10 cellular contexts compared by ENCODE assay signal in genomic region chr10:126972622-126973414, GRCh38.
DNase-seq lines count a peak whose midpoint lies in the region; ATAC-seq, FAIRE-seq and TF ChIP-seq lines count a peak whose summit lies in the region.
"Had no signal": no experiment of that assay in that cellular context is flagged by ENCODE, and none has a peak within 500 bp of the region (broad histone marks: within the 10 kb centered on the region; RNA-seq: fewer than 3 reads in every experiment).

No MANE protein-coding gene starts in this region.

- no peak for TF ChIP-seq POLR2A in H54 (IDR thresholded peaks at IDR 0.05; ENCODE audit: low read depth, low read length)

- in situ Hi-C loops in astrocyte of the spinal cord (cut with HindIII; ENCODE audit: low sequenced_read_pairs), result no loop called here

- DNase-seq in H54 (ENCODE audit: insufficient read length, low spot score), result peak; percentile 49
- DNase-seq in astrocyte of the spinal cord (ENCODE audit: low read depth, low spot score), result peak; percentile 94
- no peak for DNase-seq in kidney
- DNase-seq in stromal cell of bone marrow (ENCODE audit: low read depth), result peak; percentile 74
- DNase-seq in stimulated activated CD4-positive, alpha-beta T cell treated with anti-CD3 and anti-CD28 coated beads, Interleukin-12 subunit alpha, Interleukin-12 subunit beta, amount 100 ng/mL, for 4 hours, result no peak
- DNase-seq in OCI-M1 (lab: John Stamatoyannopoulos, UW), result no peak
- DNase-seq: activated naive CD4-positive, alpha-beta T cell treated with anti-CD3 and anti-CD28 coated beads for 36 hours had no signal

- H3K4me3 Mint-ChIP-seq in stimulated activated memory B cell treated with anti-CD40 and anti-IgM and Interleukin-4, amounts not matched to agents 10 μg/mL and 1 μg/mL and 100 μg/mL, for 72 hours, result no peak overlapping the region
- H3K4me3 Mint-ChIP-seq: activated naive CD4-positive, alpha-beta T cell treated with anti-CD3 and anti-CD28 coated beads for 36 hours had no signal

- H3K27ac ChIP-seq in kidney (ENCODE audit: low read depth in 2 of 2, low read length in 2 of 2), result peak overlapping the region; percentile 77 to 86

- ATAC-seq in stimulated activated memory B cell treated with anti-CD40 and anti-IgM and Interleukin-4, amounts not matched to agents 10 μg/mL and 1 μg/mL and 100 μg/mL, for 72 hours, result no peak
- no peak for ATAC-seq in HG02840 (IDR thresholded peaks at IDR 0.05; ENCODE audit: low FRiP score, unreplicated experiment)

- H3K27me3 Mint-ChIP-seq in stimulated activated memory B cell treated with anti-CD40 and anti-IgM and Interleukin-4, amounts not matched to agents 10 μg/mL and 1 μg/mL and 100 μg/mL, for 72 hours, result no peaks in the 10 kb centered on the region

- peaks cover 5 to 6% of the 10 kb centered on the region in 2 donors for H3K4me1 ChIP-seq in kidney (ENCODE audit: control insufficient read depth in 1 of 2, insufficient read depth in 1 of 2, low read depth in 1 of 2, low read length in 2 of 2)

- peaks cover 0 to 5% of the 10 kb centered on the region in 2 donors for H3K36me3 ChIP-seq in kidney (ENCODE audit: control insufficient read depth in 1 of 2, insufficient read depth in 2 of 2, low read length in 2 of 2)

- intact Hi-C loops in kidney (cut with DNase I), result no loop called here

- H3K27ac Mint-ChIP-seq in stimulated activated memory B cell treated with anti-CD40 and anti-IgM and Interleukin-4, amounts not matched to agents 10 μg/mL and 1 μg/mL and 100 μg/mL, for 72 hours, result no peak overlapping the region
- H3K27ac Mint-ChIP-seq: activated naive CD4-positive, alpha-beta T cell treated with anti-CD3 and anti-CD28 coated beads for 36 hours had no signal

- FAIRE-seq in H54 (lab: Jason Lieb, UNC) (peak; percentile 73), kidney (lab: Jason Lieb, UNC) (peak; percentile 93)
- FAIRE-seq: GM18507 had no signal

- H3K4me3 ChIP-seq in astrocyte of the spinal cord (ENCODE audit: low read depth, low read length) (no peak overlapping the region), kidney (ENCODE audit: low read length in 2 of 2) (peak overlapping the region; percentile 20 to 43)

- no peaks in the 10 kb centered on the region for H3K9me3 ChIP-seq in kidney (ENCODE audit: control insufficient read depth in 1 of 2, low read length in 2 of 2)

- no peaks in the 10 kb centered on the region for H3K9me3 Mint-ChIP-seq in stimulated activated memory B cell treated with anti-CD40 and anti-IgM and Interleukin-4, amounts not matched to agents 10 μg/mL and 1 μg/mL and 100 μg/mL, for 72 hours
- H3K9me3 Mint-ChIP-seq: activated naive CD4-positive, alpha-beta T cell treated with anti-CD3 and anti-CD28 coated beads for 36 hours had no signal

- TF ChIP-seq CTCF in astrocyte of the spinal cord (IDR thresholded peaks at IDR 0.05; ENCODE audit: low read depth, low read length) (no peak), kidney (IDR thresholded peaks at IDR 0.05; ENCODE audit: borderline replicate concordance, extremely low read depth, insufficient read depth) (no peak)

- H3K36me3 Mint-ChIP-seq in stimulated activated memory B cell treated with anti-CD40 and anti-IgM and Interleukin-4, amounts not matched to agents 10 μg/mL and 1 μg/mL and 100 μg/mL, for 72 hours, result no peaks in the 10 kb centered on the region

- H3K4me1 Mint-ChIP-seq in stimulated activated memory B cell treated with anti-CD40 and anti-IgM and Interleukin-4, amounts not matched to agents 10 μg/mL and 1 μg/mL and 100 μg/mL, for 72 hours, result no peaks in the 10 kb centered on the region

- peak overlapping the region in 1 of 2 donors; percentile 67 for H3K9ac ChIP-seq in kidney (ENCODE audit: low read length in 2 of 2)

Comparison
In these comparisons a context has a peak if more than half of its experiments do, and no peak if none do; other contexts are left out.
1. DNase-seq: peak in H54 (single experiment), astrocyte of the spinal cord (single experiment) and stromal cell of bone marrow (single experiment); none in kidney (single experiment), stimulated activated CD4-positive, alpha-beta T cell treated with anti-CD3 and anti-CD28 coated beads, Interleukin-12 subunit alpha, Interleukin-12 subunit beta, amount 100 ng/mL, for 4 hours (single experiment) and OCI-M1 (single experiment).